Comparison of ENCODE assay signal across 21 cellular contexts in genomic region chr4:37246891-37247290, GRCh38. TPM values are rescaled to one million over a fixed set of nuclear protein-coding genes. Genes with fewer than 3 reads are reported as not detected.
DNase-seq lines count a peak whose midpoint lies in the region; TF ChIP-seq lines count a peak whose summit lies in the region.
"Had no signal": no experiment of that assay in that cellular context is flagged by ENCODE, and none has a peak within 500 bp of the region (broad histone marks: within the 10 kb centered on the region; RNA-seq: fewer than 3 reads in every experiment).

No MANE protein-coding gene starts in this region.

- no peak for TF ChIP-seq CTCF in VCaP (conservative IDR thresholded peaks at IDR 0.05)

- H3K27ac ChIP-seq in VCaP = peak overlapping the region; percentile 54

- DNase-seq in NCI-H1417 (lab: John Stamatoyannopoulos, UW) (peak in 2 of 3 experiments; percentile 44 to 48), NCI-H1417 treated with DMSO at 0.1 percent for 48 hours (lab: John Stamatoyannopoulos, UW) (no peak), DMS53 (lab: John Stamatoyannopoulos, UW) (peak; percentile 50), NCI-H2171 treated with DMSO at 0.1 percent for 48 hours (lab: John Stamatoyannopoulos, UW) (peak; percentile 34), mucosa of gallbladder (ENCODE audit: low spot score) (no peak), inferior parietal cortex (ENCODE audit: extremely low spot score) (no peak), T1000 (lab: John Stamatoyannopoulos, UW) (no peak)
- DNase-seq: 8988T; BE2C; CD4-positive, alpha-beta T cell; MM.1S; NCI-H1092 treated with DMSO at 0.1 percent for 48 hours; NCI-H187 treated with DMSO at 0.1 percent for 48 hours; NCI-H226; SHP77 treated with DMSO at 0.1 percent for 48 hours had no signal

RNA-seq across cellular contexts. Expression of gene NWD2, which starts 2.3 kb away (rescaled TPM):
- total RNA-seq in mucosa of gallbladder = 0.09 TPM
- total RNA-seq: CD4-positive, alpha-beta T cell; Daoy; H1; OCI-LY7; RPMI7951; T-helper 1 cell treated with Interleukin-12 subunit alpha and Interleukin-12 subunit beta and Interleukin-4 antibody, amounts not matched to agents 30 ng/mL and 1 ng/mL, for 36 hours had no signal

Comparison
In these comparisons a context has a peak if more than half of its experiments do, and no peak if none do; other contexts are left out.
1. DNase-seq: peak in NCI-H1417 (2 of 3), DMS53 (single experiment) and NCI-H2171 treated with DMSO at 0.1 percent for 48 hours (single experiment); none in NCI-H1417 treated with DMSO at 0.1 percent for 48 hours (single experiment), mucosa of gallbladder (single experiment), inferior parietal cortex (single experiment) and T1000 (single experiment).